19 cellular contexts compared by ENCODE assay signal in the genomic region with DNA sequence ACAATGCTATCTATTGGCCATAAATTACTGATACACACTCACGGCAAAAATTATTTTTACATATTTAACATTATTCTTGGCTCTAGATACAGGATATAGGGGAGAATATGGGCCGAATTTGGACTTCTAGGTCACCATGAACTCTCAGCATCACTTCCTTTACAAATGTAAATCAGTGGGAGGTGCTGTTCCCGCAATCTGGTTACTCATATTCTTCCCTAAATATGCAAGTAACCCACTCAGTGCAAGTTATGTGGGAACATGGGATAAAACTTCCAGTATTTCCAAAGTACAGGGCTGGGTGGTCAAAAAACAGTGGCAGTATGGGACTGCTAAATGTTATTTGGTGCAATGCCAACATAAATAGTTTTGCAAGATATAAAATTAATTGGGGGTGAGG.
DNase-seq lines count a peak whose midpoint lies in the region; ATAC-seq, FAIRE-seq and TF ChIP-seq lines count a peak whose summit lies in the region.
"Had no signal": no experiment of that assay in that cellular context is flagged by ENCODE, and none has a peak within 500 bp of the region (broad histone marks: within the 10 kb centered on the region; RNA-seq: fewer than 3 reads in every experiment).

No MANE protein-coding gene starts in this region.

- H3K4me3 ChIP-seq in HUES48 (ENCODE audit: low read depth, low read length) (no peak overlapping the region), Panc1 (ENCODE audit: low read depth in 2 of 2, low read length in 2 of 2) (no peak overlapping the region), endothelial cell of umbilical vein (replicated peaks in 1 of 3; ENCODE audit: insufficient read depth in 1 of 3, low read depth in 1 of 3, low read length in 3 of 3) (peak overlapping the region in 1 of 3 experiments; percentile 23), pancreas (no peak overlapping the region)
- H3K4me3 ChIP-seq: HAP-1, SJCRH30 had no signal

- 68 to 78% methylated on average over 3 of the region's 3 CpGs for WGBS in pancreas, 2 donors

- TF ChIP-seq CTCF in Panc1 (IDR thresholded peaks at IDR 0.05) (no peak), endothelial cell of umbilical vein (IDR thresholded peaks at IDR 0.05; ENCODE audit: extremely low read depth in 1 of 2, insufficient read depth in 1 of 2, low read depth in 1 of 2, low read length in 2 of 2) (no peak), mesothelial cell of epicardium (IDR thresholded peaks at IDR 0.05; ENCODE audit: unreplicated experiment) (no peak), pancreas (IDR thresholded peaks at IDR 0.05) (no peak)

- ATAC-seq in Panc1 (no peak), pancreas (no peak)
- ATAC-seq in activated CD4-positive, CD25-positive, alpha-beta regulatory T cell treated with anti-CD3 and anti-CD28 coated beads, Interleukin-2, amount 50 U/mL, for 24 hours: no peak
- no peak for ATAC-seq in activated T-cell treated with anti-CD3 and anti-CD28 coated beads, Interleukin-2, amount 50 U/mL, for 4 hours

- peaks cover 20% of the 10 kb centered on the region for H3K4me1 ChIP-seq in HUES48 (ENCODE audit: control insufficient read depth, insufficient read depth, low read length)
- H3K4me1 ChIP-seq in Panc1 (ENCODE audit: control insufficient read depth, insufficient read depth, low read length): peaks cover 8% of the 10 kb centered on the region
- peaks cover 34% of the 10 kb centered on the region for H3K4me1 ChIP-seq in endothelial cell of umbilical vein (ENCODE audit: control insufficient read depth, extremely low read depth, insufficient read depth, low read length)
- H3K4me1 ChIP-seq in pancreas: no peaks in the 10 kb centered on the region

- H3K9ac ChIP-seq in HUES48 (ENCODE audit: low read depth, low read length) (no peak overlapping the region), endothelial cell of umbilical vein (replicated peaks; ENCODE audit: extremely low read depth, insufficient read depth, low read length) (no peak overlapping the region)

- peaks cover 19% of the 10 kb centered on the region for H3K9me3 Mint-ChIP-seq in mesothelial cell of epicardium
- H3K9me3 Mint-ChIP-seq in activated T-cell treated with anti-CD3 and anti-CD28 coated beads, Interleukin-2, amount 50 U/mL, for 4 hours: peaks cover 20% of the 10 kb centered on the region

- no peaks in the 10 kb centered on the region for H4K20me1 ChIP-seq in endothelial cell of umbilical vein (replicated peaks; ENCODE audit: control insufficient read depth, extremely low read depth, insufficient read depth, low read length)

- dilution Hi-C loops in endothelial cell of umbilical vein (cut with MboI; ENCODE audit: extremely low pct_ligation_motif_present, low sequenced_read_pairs): no loop called here

- H3K27me3 ChIP-seq in HUES48 (ENCODE audit: control insufficient read depth, insufficient read depth, low read length) (no peaks in the 10 kb centered on the region), Panc1 (ENCODE audit: control insufficient read depth, insufficient read depth, low read length) (no peaks in the 10 kb centered on the region), endothelial cell of umbilical vein (ENCODE audit: control insufficient read depth in 2 of 2, insufficient read depth in 2 of 2, low read length in 2 of 2) (no peaks in the 10 kb centered on the region), pancreas (no peaks in the 10 kb centered on the region)
- H3K27me3 ChIP-seq: SJCRH30 had no signal

- H3K9me1 ChIP-seq in endothelial cell of umbilical vein (replicated peaks; ENCODE audit: control insufficient read depth, extremely low read depth, insufficient read depth, low read length): no peaks in the 10 kb centered on the region

- H3K27ac ChIP-seq in HUES48 (ENCODE audit: low read depth, low read length) (peak overlapping the region; percentile 88), Panc1 (ENCODE audit: low read length) (peak overlapping the region; percentile 8), endothelial cell of umbilical vein (ENCODE audit: insufficient read depth, low read depth, low read length) (peak overlapping the region; percentile 75), pancreas (no peak overlapping the region)
- H3K27ac ChIP-seq: SJCRH30 had no signal

- H3K27ac Mint-ChIP-seq in mesothelial cell of epicardium: peak overlapping the region; percentile 23
- H3K27ac Mint-ChIP-seq: B cell; CD4-positive, CD25-positive, alpha-beta regulatory T cell had no signal

- POLR2A ChIA-PET in Panc1 (lab: Charles Lee) (no interaction called here), endothelial cell of umbilical vein (lab: Charles Lee) (no interaction called here)

- peaks cover 31% of the 10 kb centered on the region for H3K9me3 ChIP-seq in HUES48 (ENCODE audit: control insufficient read depth, insufficient read depth, low read length)
- no peaks in the 10 kb centered on the region; the same call in 1 of the 2 replicates for H3K9me3 ChIP-seq in Panc1 (ENCODE audit: control insufficient read depth, insufficient read depth, low read depth, low read length)
- H3K9me3 ChIP-seq in endothelial cell of umbilical vein (replicated peaks; ENCODE audit: control insufficient read depth, insufficient read depth, low read length): no peaks in the 10 kb centered on the region
- no peaks in the 10 kb centered on the region for H3K9me3 ChIP-seq in pancreas

- DNase-seq in Panc1 (ENCODE audit: low read depth, low spot score) (no peak), endothelial cell of umbilical vein (ENCODE audit: low read depth, low spot score) (peak; percentile 39), mesothelial cell of epicardium (ENCODE audit: low spot score in 2 of 2, unreplicated experiment in 2 of 2) (no peak), pancreas (no peak)
- no peak for DNase-seq in activated CD4-positive, alpha-beta T cell treated with anti-CD3 and anti-CD28 coated beads for 4 hours
- DNase-seq in activated T-cell treated with anti-CD3 and anti-CD28 coated beads, Interleukin-2, amount 50 U/mL, for 4 hours: no peak
- DNase-seq: Caco-2; CD4-positive, CD25-positive, alpha-beta regulatory T cell; GF-D8; NCI-H1092 treated with DMSO at 0.1 percent for 48 hours; NCI-H2081 treated with DMSO at 0.1 percent for 48 hours; NCI-H748 treated with DMSO at 0.1 percent for 48 hours; OCI-M1; SJCRH30; SW 1271 had no signal

- H3K27me3 Mint-ChIP-seq in mesothelial cell of epicardium (ENCODE audit: low read depth): no peaks in the 10 kb centered on the region
- H3K27me3 Mint-ChIP-seq in activated T-cell treated with anti-CD3 and anti-CD28 coated beads, Interleukin-2, amount 50 U/mL, for 4 hours (ENCODE audit: low read depth): no peaks in the 10 kb centered on the region
- H3K27me3 Mint-ChIP-seq: B cell; CD4-positive, CD25-positive, alpha-beta regulatory T cell had no signal

- H3K4me1 Mint-ChIP-seq in mesothelial cell of epicardium: peaks cover 28% of the 10 kb centered on the region
- no peaks in the 10 kb centered on the region for H3K4me1 Mint-ChIP-seq in activated T-cell treated with anti-CD3 and anti-CD28 coated beads, Interleukin-2, amount 50 U/mL, for 4 hours (ENCODE audit: low read depth)
- H3K4me1 Mint-ChIP-seq: B cell had no signal

- H3K4me2 ChIP-seq in endothelial cell of umbilical vein (ENCODE audit: insufficient read depth, low read length): peak overlapping the region; percentile 72

- 0 out of 2 replicates have a peak, but pooled peaks cover 3% of the 10 kb centered on the region for H3K36me3 ChIP-seq in HUES48 (ENCODE audit: control insufficient read depth, insufficient read depth, low read length)
- H3K36me3 ChIP-seq in Panc1 (ENCODE audit: control insufficient read depth, insufficient read depth, low read length): no peaks in the 10 kb centered on the region
- H3K36me3 ChIP-seq in endothelial cell of umbilical vein (ENCODE audit: control insufficient read depth in 2 of 2, extremely low read depth in 1 of 2, insufficient read depth in 2 of 2, low read length in 2 of 2): no peaks in the 10 kb centered on the region
- H3K36me3 ChIP-seq in pancreas: no peaks in the 10 kb centered on the region
- H3K36me3 ChIP-seq: HAP-1, SJCRH30 had no signal

- TF ChIP-seq POLR2A in endothelial cell of umbilical vein (IDR thresholded peaks at IDR 0.05; ENCODE audit: low read depth, low read length): no peak

- CTCF ChIA-PET in Panc1 (lab: Charles Lee) (no interaction called here), endothelial cell of umbilical vein (lab: Charles Lee) (interaction anchor here (1.0 kb wide), 1 partner anchor 233 kb away, joined by 3 read pairs; no protein-coding TSS in a partner anchor)

- H3K4me3 Mint-ChIP-seq in mesothelial cell of epicardium: no peak overlapping the region
- no peak overlapping the region for H3K4me3 Mint-ChIP-seq in activated T-cell treated with anti-CD3 and anti-CD28 coated beads, Interleukin-2, amount 50 U/mL, for 4 hours
- H3K4me3 Mint-ChIP-seq: B cell; CD4-positive, CD25-positive, alpha-beta regulatory T cell had no signal

- intact Hi-C loops in Panc1 (cut with micrococcal nuclease; ENCODE audit: unreplicated experiment) (no loop called here), endothelial cell of umbilical vein (cut with micrococcal nuclease) (loop anchor here (5.0 kb wide), 1 partner anchor 579 kb away; no protein-coding TSS in a partner anchor), pancreas (cut with DNase I) (no loop called here)

- H3K36me3 Mint-ChIP-seq in mesothelial cell of epicardium: peaks cover 18% of the 10 kb centered on the region
- peaks cover 2% of the 10 kb centered on the region for H3K36me3 Mint-ChIP-seq in activated T-cell treated with anti-CD3 and anti-CD28 coated beads, Interleukin-2, amount 50 U/mL, for 4 hours (ENCODE audit: insufficient read depth)
- H3K36me3 Mint-ChIP-seq: CD4-positive, CD25-positive, alpha-beta regulatory T cell had no signal

- in situ Hi-C loops in Panc1 (cut with HindIII; ENCODE audit: low pct_unique_long_range_greater_than_20kb, low sequenced_read_pairs): no loop called here

- no peaks in the 10 kb centered on the region for H3K79me2 ChIP-seq in endothelial cell of umbilical vein (ENCODE audit: control insufficient read depth, insufficient read depth, low read length)

- FAIRE-seq in endothelial cell of umbilical vein (lab: Jason Lieb, UNC) (no peak), pancreas (lab: Jason Lieb, UNC) (no peak)

- H2AFZ ChIP-seq in endothelial cell of umbilical vein (ENCODE audit: low read depth, low read length): peak overlapping the region; percentile 42

- BruUV-seq in Panc1 (replicated peaks; lab: Mats Ljungman, UMichigan): no TSS peak
- no TSS peak for BruUV-seq in endothelial cell of umbilical vein (replicated peaks; lab: Mats Ljungman, UMichigan)

TF ChIP-seq in endothelial cell of umbilical vein, 7 proteins besides CTCF, POLR2A, EP300 and RAD21 (continues in another document):
- no peak for TF ChIP-seq EZH2 (IDR thresholded peaks at IDR 0.05; ENCODE audit: borderline replicate concordance, low read depth, low read length, severe bottlenecking)
- no peak for TF ChIP-seq JUN (IDR thresholded peaks at IDR 0.05; ENCODE audit: borderline replicate concordance, insufficient read depth, insufficient read length, low read depth)
- TF ChIP-seq GATA2 (IDR thresholded peaks at IDR 0.05; ENCODE audit: insufficient read depth, insufficient read length, low read depth, low read length): no peak
- no peak for TF ChIP-seq POLR2AphosphoS5 (IDR thresholded peaks at IDR 0.05; ENCODE audit: insufficient read depth, low read depth, low read length)

Comparison
In these comparisons a context has a peak if more than half of its experiments do, and no peak if none do; other contexts are left out.
1. H3K27ac ChIP-seq: peak in HUES48 (single experiment), Panc1 (single experiment) and endothelial cell of umbilical vein (single experiment); none in pancreas (0 of 4).